9 cellular contexts compared by ENCODE assay signal in the genomic region with DNA sequence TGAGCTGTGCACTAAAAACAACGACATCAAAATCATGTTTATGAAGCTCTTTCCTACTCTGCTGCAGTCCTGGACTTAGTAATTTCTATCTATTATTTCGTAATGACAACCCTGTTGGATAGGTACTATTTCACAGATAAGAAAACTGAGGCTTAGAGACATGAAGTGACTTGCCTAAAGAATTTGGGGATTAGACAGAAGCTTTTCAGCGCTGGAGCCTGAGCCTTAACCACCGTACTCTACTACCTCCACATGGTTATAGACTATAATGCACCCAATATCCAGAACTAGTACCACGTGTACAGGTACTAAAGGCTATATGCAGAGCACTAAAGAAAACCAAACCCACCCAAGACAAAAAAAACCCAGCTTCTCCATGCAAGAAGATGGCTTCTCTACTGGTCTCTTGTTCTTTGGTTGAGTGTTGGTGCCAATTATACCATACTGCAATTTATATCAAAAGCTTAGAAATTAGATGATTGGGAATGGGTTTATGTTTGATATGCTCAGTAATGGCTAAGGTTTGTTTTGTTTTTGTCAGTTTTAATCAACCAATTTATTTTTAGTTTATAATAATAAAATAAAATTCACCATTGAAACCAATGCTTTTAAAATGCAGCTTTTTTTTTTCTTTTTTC. TPM values are rescaled to one million over a fixed set of nuclear protein-coding genes. Genes with fewer than 3 reads are reported as not detected.
DNase-seq lines count a peak whose midpoint lies in the region; ATAC-seq, FAIRE-seq and TF ChIP-seq lines count a peak whose summit lies in the region.
"Had no signal": no experiment of that assay in that cellular context is flagged by ENCODE, and none has a peak within 500 bp of the region (broad histone marks: within the 10 kb centered on the region; RNA-seq: fewer than 3 reads in every experiment).

No MANE protein-coding gene starts in this region.

- H3K27ac ChIP-seq in CD8-positive, alpha-beta T cell (ENCODE audit: low read depth, low read length), result no peak overlapping the region
- H3K27ac ChIP-seq in H1 (ENCODE audit: low read depth, low read length) (no peak overlapping the region), tibial artery (no peak overlapping the region), osteoblast (ENCODE audit: low read depth, low read length) (no peak overlapping the region)
- H3K27ac ChIP-seq: esophagus muscularis mucosa had no signal

- TF ChIP-seq RAD21 in H1 (IDR thresholded peaks at IDR 0.05 in 1 of 2, conservative IDR thresholded peaks at IDR 0.05 in 1 of 2; ENCODE audit: low read depth in 2 of 2, low read length in 2 of 2), result peak; percentile 51 to 54

- no peaks in the 10 kb centered on the region for H3K79me1 ChIP-seq in H1 (ENCODE audit: low read depth, low read length)

- FAIRE-seq in GM18507 (lab: Jason Lieb, UNC), result peak; percentile 57
- FAIRE-seq in H1 (lab: Jason Lieb, UNC), result peak; percentile 55

- peak; percentile 95 for ATAC-seq in CD8-positive, alpha-beta T cell
- ATAC-seq in HG03139 (IDR thresholded peaks at IDR 0.05; ENCODE audit: unreplicated experiment), result no peak

- H3K36me3 ChIP-seq in CD8-positive, alpha-beta T cell (ENCODE audit: insufficient read depth, low read length), result no peaks in the 10 kb centered on the region
- no peaks in the 10 kb centered on the region for H3K36me3 ChIP-seq in H1 (ENCODE audit: control insufficient read depth in 2 of 4, insufficient read depth in 4 of 4, low read length in 3 of 4)
- H3K36me3 ChIP-seq in tibial artery, result no peaks in the 10 kb centered on the region
- H3K36me3 ChIP-seq in osteoblast (ENCODE audit: insufficient read depth, low read length), result no peaks in the 10 kb centered on the region
- H3K36me3 ChIP-seq: esophagus muscularis mucosa had no signal

- no peak overlapping the region for H3K4me3 ChIP-seq in CD8-positive, alpha-beta T cell (ENCODE audit: low read depth, low read length)
- H3K4me3 ChIP-seq in H1 (ENCODE audit: extremely low read depth in 1 of 4, insufficient read depth in 2 of 4, low read depth in 3 of 4, low read length in 4 of 4) (no peak overlapping the region), tibial artery (no peak overlapping the region), osteoblast (ENCODE audit: insufficient read depth, low read length) (no peak overlapping the region)
- H3K4me3 ChIP-seq: esophagus muscularis mucosa had no signal

- H3K14ac ChIP-seq in H1 (ENCODE audit: insufficient read length), result no peak overlapping the region

- peak; percentile 38 for TF ChIP-seq CTCF in CD8-positive, alpha-beta T cell (IDR thresholded peaks at IDR 0.05)
- TF ChIP-seq CTCF in H1 (IDR thresholded peaks at IDR 0.05; ENCODE audit: control extremely low read depth in 1 of 3, insufficient read depth in 1 of 3, low read depth in 1 of 3, low read length in 3 of 3) (peak in 1 of 3 experiments; percentile 26; a peak in 1 of 4 replicates), tibial artery (IDR thresholded peaks at IDR 0.05) (no peak), osteoblast (IDR thresholded peaks at IDR 0.05; ENCODE audit: extremely low read depth, low read depth, low read length) (no peak), endothelial cell (IDR thresholded peaks at IDR 0.05; ENCODE audit: unreplicated experiment) (no peak)

- H4K91ac ChIP-seq in H1 (replicated peaks; ENCODE audit: insufficient read length, low read length), result no peak overlapping the region

- H3K4me3 Mint-ChIP-seq in CD8-positive, alpha-beta T cell, result no peak overlapping the region
- no peak overlapping the region for H3K4me3 Mint-ChIP-seq in endothelial cell (ENCODE audit: unreplicated experiment)

- H3K23me2 ChIP-seq in H1 (ENCODE audit: low read depth, low read length), result no peaks in the 10 kb centered on the region

- H4K5ac ChIP-seq in H1 (ENCODE audit: insufficient read length, low read depth, low read length), result no peak overlapping the region

- H3K4ac ChIP-seq in H1 (replicated peaks; ENCODE audit: insufficient read length, low read depth, low read length), result no peak overlapping the region

- no peaks in the 10 kb centered on the region for H3K9me3 Mint-ChIP-seq in CD8-positive, alpha-beta T cell
- no peaks in the 10 kb centered on the region for H3K9me3 Mint-ChIP-seq in endothelial cell (ENCODE audit: unreplicated experiment)

- no peak overlapping the region for H4K8ac ChIP-seq in H1 (ENCODE audit: extremely low read depth, insufficient read depth, low read length)

- H4K20me1 ChIP-seq in H1 (replicated peaks in 1 of 2; ENCODE audit: control insufficient read depth in 1 of 2, insufficient read depth in 2 of 2, low read length in 2 of 2), result no peaks in the 10 kb centered on the region
- no peaks in the 10 kb centered on the region for H4K20me1 ChIP-seq in osteoblast (ENCODE audit: insufficient read depth, low read length)

- H3K23ac ChIP-seq in H1 (ENCODE audit: insufficient read length), result no peak overlapping the region

- POLR2A ChIA-PET in CD8-positive, alpha-beta T cell (lab: Charles Lee), result interaction anchor here (0.6 to 1.5 kb wide), 2 partner anchors 85 to 87 kb away, joined by 3 to 4 read pairs; no protein-coding TSS in a partner anchor
- POLR2A ChIA-PET in H1 (lab: Charles Lee; ENCODE audit: partially characterized antibody), result interaction anchor here (0.6 to 1.9 kb wide), 6 partner anchors 13 to 97 kb away, joined by 3 to 6 read pairs (median 4); partner anchors contain the start of genes CBX3 and HNRNPA2B1

- H3K4me2 ChIP-seq in H1 (ENCODE audit: insufficient read depth in 1 of 2, low read depth in 2 of 2, low read length in 2 of 2) (no peak overlapping the region), osteoblast (ENCODE audit: insufficient read depth, low read length) (no peak overlapping the region)

- H3K9ac ChIP-seq in H1 (replicated peaks in 1 of 4; ENCODE audit: extremely low read depth in 1 of 4, low read depth in 3 of 4, low read length in 3 of 4), result no peak overlapping the region

- TF ChIP-seq POLR2A in H1 (IDR thresholded peaks at IDR 0.05; ENCODE audit: control extremely low read depth in 1 of 2, low read depth in 2 of 2, low read length in 2 of 2), result no peak

- no peak overlapping the region for H2BK5ac ChIP-seq in H1 (ENCODE audit: low read depth, low read length)

- H3K27me3 ChIP-seq in CD8-positive, alpha-beta T cell (ENCODE audit: insufficient read depth, low read length), result no peaks in the 10 kb centered on the region
- H3K27me3 ChIP-seq in H1 (replicated peaks in 1 of 4; ENCODE audit: control insufficient read depth in 3 of 4, extremely low read depth in 1 of 4, insufficient read depth in 3 of 4, low read length in 3 of 4), result no peaks in the 10 kb centered on the region
- H3K27me3 ChIP-seq in tibial artery, result no peaks in the 10 kb centered on the region
- H3K27me3 ChIP-seq in osteoblast (ENCODE audit: insufficient read depth, low read length), result no peaks in the 10 kb centered on the region
- H3K27me3 ChIP-seq: esophagus muscularis mucosa had no signal

- no peak overlapping the region for H3K18ac ChIP-seq in H1 (ENCODE audit: extremely low read depth, low read length)

- CTCF ChIA-PET in CD8-positive, alpha-beta T cell (lab: Charles Lee), result interaction anchor here (0.6 to 2.5 kb wide), 16 partner anchors 18 to 392 kb away, joined by 3 to 28 read pairs (median 6); no protein-coding TSS in a partner anchor
- CTCF ChIA-PET in H1 (lab: Charles Lee; ENCODE audit: partially characterized antibody), result interaction anchor here (0.7 to 1.7 kb wide), 10 partner anchors 18 to 296 kb away, joined by 3 to 9 read pairs (median 4); no protein-coding TSS in a partner anchor

- no peak overlapping the region for H2BK120ac ChIP-seq in H1 (replicated peaks; ENCODE audit: low read depth, low read length)

- no peak overlapping the region for H2AK5ac ChIP-seq in H1 (ENCODE audit: low read depth, low read length)

- H3K79me2 ChIP-seq in H1 (ENCODE audit: control insufficient read depth in 1 of 2, insufficient read depth in 2 of 2, low read length in 2 of 2), result no peaks in the 10 kb centered on the region
- no peaks in the 10 kb centered on the region for H3K79me2 ChIP-seq in osteoblast (ENCODE audit: insufficient read depth, low read length)

- no peaks in the 10 kb centered on the region for H3K27me3 Mint-ChIP-seq in CD8-positive, alpha-beta T cell (ENCODE audit: low read depth)
- H3K27me3 Mint-ChIP-seq in endothelial cell (ENCODE audit: unreplicated experiment), result no peaks in the 10 kb centered on the region

- no peaks in the 10 kb centered on the region for H3K36me3 Mint-ChIP-seq in CD8-positive, alpha-beta T cell
- H3K36me3 Mint-ChIP-seq in endothelial cell (ENCODE audit: low read depth, unreplicated experiment), result no peaks in the 10 kb centered on the region

- no peaks in the 10 kb centered on the region for H3K4me1 ChIP-seq in CD8-positive, alpha-beta T cell (ENCODE audit: insufficient read depth, low read length)
- H3K4me1 ChIP-seq in H1 (replicated peaks in 1 of 4; ENCODE audit: control insufficient read depth in 3 of 4, insufficient read depth in 4 of 4, low read length in 3 of 4) (no peaks in the 10 kb centered on the region), tibial artery (no peaks in the 10 kb centered on the region), osteoblast (ENCODE audit: insufficient read depth, low read length) (no peaks in the 10 kb centered on the region)
- H3K4me1 ChIP-seq: esophagus muscularis mucosa had no signal

- H3K56ac ChIP-seq in H1 (replicated peaks; ENCODE audit: insufficient read length, low read depth, low read length), result no peak overlapping the region

- H2BK12ac ChIP-seq in H1 (ENCODE audit: low read depth, low read length), result no peak overlapping the region

- intact Hi-C loops in CD8-positive, alpha-beta T cell (cut with DNase I, micrococcal nuclease), result loop anchor here (1.0 to 5.0 kb wide), 4 partner anchors 194 to 392 kb away; no protein-coding TSS in a partner anchor
- intact Hi-C loops in tibial artery (cut with DNase I; ENCODE audit: low total_unique reads), result no loop called here

- no peaks in the 10 kb centered on the region for H3K4me1 Mint-ChIP-seq in CD8-positive, alpha-beta T cell (ENCODE audit: low read depth)
- H3K4me1 Mint-ChIP-seq in endothelial cell (ENCODE audit: unreplicated experiment), result no peaks in the 10 kb centered on the region

- no peak overlapping the region for H2BK20ac ChIP-seq in H1 (ENCODE audit: low read length)

- DNase-seq in CD8-positive, alpha-beta T cell, result no peak
- DNase-seq in GM18507 (ENCODE audit: extremely low spot score, insufficient read length, low read depth), result no peak
- peak; percentile 55 for DNase-seq in OCI-M1 (lab: John Stamatoyannopoulos, UW)
- no peak for DNase-seq in H1 (ENCODE audit: low read depth in 1 of 2, low spot score in 2 of 2)
- no peak for DNase-seq in tibial artery
- DNase-seq in osteoblast (ENCODE audit: insufficient read length, low spot score, missing footprints), result no peak
- no peak for DNase-seq in endothelial cell (ENCODE audit: low spot score)

- no peak for TF ChIP-seq EP300 in H1 (IDR thresholded peaks at IDR 0.05; ENCODE audit: borderline replicate concordance in 1 of 2, low read depth in 2 of 2, low read length in 2 of 2)

- no peaks in the 10 kb centered on the region for H3K9me3 ChIP-seq in CD8-positive, alpha-beta T cell (ENCODE audit: low read length)
- no peaks in the 10 kb centered on the region for H3K9me3 ChIP-seq in H1 (ENCODE audit: insufficient read depth in 2 of 2, low read depth in 1 of 2, low read length in 1 of 2)
- H3K9me3 ChIP-seq in tibial artery, result no peaks in the 10 kb centered on the region
- H3K9me3 ChIP-seq in osteoblast (ENCODE audit: low read depth, low read length), result no peaks in the 10 kb centered on the region
- H3K9me3 ChIP-seq: esophagus muscularis mucosa had no signal

- H3K27ac Mint-ChIP-seq in CD8-positive, alpha-beta T cell, result no peak overlapping the region
- H3K27ac Mint-ChIP-seq in endothelial cell (ENCODE audit: unreplicated experiment), result no peak overlapping the region

- H2AFZ ChIP-seq in H1 (ENCODE audit: low read length) (no peak overlapping the region), osteoblast (ENCODE audit: low read length) (no peak overlapping the region)

- H2BK15ac ChIP-seq in H1 (ENCODE audit: low read length), result no peak overlapping the region

- WGBS in H1 (ENCODE audit: extremely low coverage in 1 of 2, insufficient coverage in 1 of 2, insufficient read length in 1 of 2, insufficient replicate concordance in 2 of 2, low coverage in 1 of 2, low lambda C conversion rate in 2 of 2, missing lambda C conversion rate in 1 of 2), 2 experiments, result 85% methylated on average over 5 of the region's 5 CpGs; no CpG with 5 or more reads in 1 of the 2 experiments

RNA-seq across cellular contexts. Expression of gene SNX10, which starts 6.5 kb away (rescaled TPM):
- total RNA-seq in CD8-positive, alpha-beta T cell, result 1 to 10 TPM; 3.9 to 7.0 TPM
- 9.6 and 9.9 TPM in 2 replicates for total RNA-seq in H1 (2021; fragmentation: NEBNext Ultra II Directional; extraction: Animal tissue kit (Norgen Biotek cat#: 25700))
- polyA plus RNA-seq in H1 (2011; rRNA removed), result 1.9 and 4.4 TPM in 2 replicates
- polyA plus RNA-seq in H1 (2011; cell fraction: cytosol; rRNA removed), result 5.2 TPM
- polyA plus RNA-seq in H1 (2011; cell fraction: nucleus; rRNA removed), result 4.8 TPM
- 6.5 to 9.6 TPM (median 8.0 TPM) in 4 replicates for polyA plus RNA-seq in H1 (2012, experiment 1 of 2)
- 0.58 TPM for polyA plus RNA-seq in H1 (2012, experiment 2 of 2)
- polyA plus RNA-seq in H1 (2013, experiment 1 of 2), result 11.1 TPM
- 10.9 TPM for polyA plus RNA-seq in H1 (2013, experiment 2 of 2)
- 6.8 and 8.4 TPM in 2 replicates for polyA minus RNA-seq in H1 (2011; rRNA and poly(A)+ RNA removed)
- 3.8 TPM for polyA minus RNA-seq in H1 (2011; cell fraction: cytosol; rRNA and poly(A)+ RNA removed)
- polyA minus RNA-seq in H1 (2011; cell fraction: nucleus; rRNA and poly(A)+ RNA removed), result 7.8 TPM
- total RNA-seq in osteoblast (0.72 and 1.2 TPM in 2 replicates), endothelial cell (ENCODE audit: unreplicated experiment) (13.8 TPM)
